18 cellular contexts compared by ENCODE assay signal in genomic region chr20:25276533-25277050, GRCh38. TPM values are rescaled to one million over a fixed set of nuclear protein-coding genes. Genes with fewer than 3 reads are reported as not detected.
A peak's percentile ranks its signal among the peaks of the same experiment; 100 is the strongest.
DNase-seq lines count a peak whose midpoint lies in the region; ATAC-seq and TF ChIP-seq lines count a peak whose summit lies in the region.
"Had no signal": no experiment of that assay in that cellular context is flagged by ENCODE, and none has a peak within 500 bp of the region (broad histone marks: within the 10 kb centered on the region; RNA-seq: fewer than 3 reads in every experiment).

No MANE protein-coding gene starts in this region.

- H3K27me3 Mint-ChIP-seq in glutamatergic neuron (ENCODE audit: unreplicated experiment): peaks cover 8% of the 10 kb centered on the region
- no peaks in the 10 kb centered on the region for H3K27me3 Mint-ChIP-seq in progenitor cell of endocrine pancreas
- H3K27me3 Mint-ChIP-seq: activated naive CD8-positive, alpha-beta T cell treated with anti-CD3 and anti-CD28 coated beads, Interleukin-2, amount 50 U/mL, for 24 hours had no signal

- H3K36me3 Mint-ChIP-seq in glutamatergic neuron (ENCODE audit: unreplicated experiment): peaks cover 4% of the 10 kb centered on the region
- H3K36me3 Mint-ChIP-seq in progenitor cell of endocrine pancreas (ENCODE audit: insufficient read depth): peaks cover 12% of the 10 kb centered on the region

- H3K27me3 ChIP-seq in tibial artery (no peaks in the 10 kb centered on the region), brain microvascular endothelial cell (replicated peaks) (no peaks in the 10 kb centered on the region)
- H3K27me3 ChIP-seq: SJSA1 had no signal

- intact Hi-C loops in tibial artery (cut with DNase I; ENCODE audit: low total_unique reads): no loop called here

- H3K4me1 Mint-ChIP-seq in glutamatergic neuron (ENCODE audit: low read depth, unreplicated experiment): peaks cover 5% of the 10 kb centered on the region
- no peaks in the 10 kb centered on the region for H3K4me1 Mint-ChIP-seq in progenitor cell of endocrine pancreas (ENCODE audit: low read depth)
- H3K4me1 Mint-ChIP-seq: activated naive CD8-positive, alpha-beta T cell treated with anti-CD3 and anti-CD28 coated beads, Interleukin-2, amount 50 U/mL, for 24 hours; endodermal cell had no signal

- DNase-seq in activated naive CD4-positive, alpha-beta T cell treated with anti-CD3 and anti-CD28 coated beads, Interleukin-2, amount 50 U/mL, for 16 hours: peak; percentile 6
- DNase-seq in activated naive CD4-positive, alpha-beta T cell treated with Interleukin-2 at 50 U/mL for 16 hours: no peak
- DNase-seq in glutamatergic neuron: peak; percentile 8
- peak; percentile 88 for DNase-seq in mesenteric fat pad (ENCODE audit: low spot score)
- DNase-seq in tibial artery: peak; percentile 15 to 61
- DNase-seq in brain microvascular endothelial cell: no peak
- DNase-seq in progenitor cell of endocrine pancreas (ENCODE audit: low spot score, unreplicated experiment): no peak
- DNase-seq: activated CD4-positive, alpha-beta T cell treated with anti-CD3 and anti-CD28 coated beads for 4 hours; activated naive CD8-positive, alpha-beta T cell treated with anti-CD3 and anti-CD28 coated beads, Interleukin-2, amount 50 U/mL, for 24 hours; caudate nucleus; DND-41; endodermal cell; KG1; NCI-H524; stimulated activated naive CD4-positive, alpha-beta T cell treated with Interleukin-2 at 50 U/mL for 16 hours had no signal

- no peak overlapping the region for H3K27ac Mint-ChIP-seq in glutamatergic neuron (ENCODE audit: unreplicated experiment)
- H3K27ac Mint-ChIP-seq in progenitor cell of endocrine pancreas: no peak overlapping the region
- H3K27ac Mint-ChIP-seq: activated naive CD8-positive, alpha-beta T cell treated with anti-CD3 and anti-CD28 coated beads, Interleukin-2, amount 50 U/mL, for 24 hours; endodermal cell; T-helper 2 cell treated with Interferon-gamma antibody and Interleukin-4, amounts not matched to agents 5 μg/mL and 100 μg/mL, for 36 hours had no signal

- no peak for ATAC-seq in HG02763 (IDR thresholded peaks at IDR 0.05; ENCODE audit: unreplicated experiment)
- ATAC-seq: activated naive CD8-positive, alpha-beta T cell treated with anti-CD3 and anti-CD28 coated beads, Interleukin-2, amount 50 U/mL, for 24 hours had no signal

- H3K9me3 Mint-ChIP-seq in glutamatergic neuron (ENCODE audit: unreplicated experiment) (peaks cover 14% of the 10 kb centered on the region), progenitor cell of endocrine pancreas (ENCODE audit: low read depth) (no peaks in the 10 kb centered on the region)
- H3K9me3 Mint-ChIP-seq: activated naive CD8-positive, alpha-beta T cell treated with anti-CD3 and anti-CD28 coated beads, Interleukin-2, amount 50 U/mL, for 24 hours; endodermal cell; T-helper 2 cell treated with Interferon-gamma antibody and Interleukin-4, amounts not matched to agents 5 μg/mL and 100 μg/mL, for 36 hours had no signal

- H3K9me3 ChIP-seq in tibial artery: no peaks in the 10 kb centered on the region
- H3K9me3 ChIP-seq: SJSA1 had no signal

- in situ Hi-C loops in brain microvascular endothelial cell (cut with HindIII; ENCODE audit: low pct_ligation_motif_present, low sequenced_read_pairs): no loop called here

- H3K36me3 ChIP-seq in tibial artery (peaks cover 91 to 100% (median 99%) of the 10 kb centered on the region in 3 donors), brain microvascular endothelial cell (replicated peaks) (peaks cover 93% of the 10 kb centered on the region)

- H3K27ac ChIP-seq in tibial artery (no peak overlapping the region), brain microvascular endothelial cell (no peak overlapping the region)
- H3K27ac ChIP-seq: SJSA1 had no signal

- TF ChIP-seq CTCF in glutamatergic neuron (IDR thresholded peaks at IDR 0.05; ENCODE audit: partially characterized antibody, unreplicated experiment): no peak
- TF ChIP-seq CTCF in tibial artery (IDR thresholded peaks at IDR 0.05): no peak
- TF ChIP-seq CTCF in brain microvascular endothelial cell (IDR thresholded peaks at IDR 0.05; ENCODE audit: low read depth, low read length, missing control alignments): no peak
- TF ChIP-seq CTCF in progenitor cell of endocrine pancreas (IDR thresholded peaks at IDR 0.05; ENCODE audit: unreplicated experiment): no peak

- H3K4me3 ChIP-seq in tibial artery (no peak overlapping the region), brain microvascular endothelial cell (ENCODE audit: low read depth, low read length) (no peak overlapping the region)
- H3K4me3 ChIP-seq: SJSA1 had no signal

- peaks cover 0 to 14% (median 4%) of the 10 kb centered on the region in 4 donors for H3K4me1 ChIP-seq in tibial artery
- H3K4me1 ChIP-seq: SJSA1 had no signal

- no peak overlapping the region for H3K4me3 Mint-ChIP-seq in glutamatergic neuron (ENCODE audit: unreplicated experiment)
- H3K4me3 Mint-ChIP-seq in progenitor cell of endocrine pancreas (ENCODE audit: low read depth): no peak overlapping the region
- H3K4me3 Mint-ChIP-seq: activated naive CD8-positive, alpha-beta T cell treated with anti-CD3 and anti-CD28 coated beads, Interleukin-2, amount 50 U/mL, for 24 hours; endodermal cell; T-helper 2 cell treated with Interferon-gamma antibody and Interleukin-4, amounts not matched to agents 5 μg/mL and 100 μg/mL, for 36 hours had no signal

RNA-seq across cellular contexts. Expression of gene PYGB, which starts 28.7 kb away (rescaled TPM):
- total RNA-seq in glutamatergic neuron (ENCODE audit: unreplicated experiment) (295 TPM), mesenteric fat pad (121 TPM), progenitor cell of endocrine pancreas (54.4 and 54.9 TPM in 2 replicates)

Comparison
In these comparisons a context has a peak if more than half of its experiments do, and no peak if none do; other contexts are left out.
1. DNase-seq: peak in activated naive CD4-positive, alpha-beta T cell treated with anti-CD3 and anti-CD28 coated beads, Interleukin-2, amount 50 U/mL, for 16 hours (single experiment), glutamatergic neuron (single experiment), mesenteric fat pad (single experiment) and tibial artery (2 of 2); none in activated naive CD4-positive, alpha-beta T cell treated with Interleukin-2 at 50 U/mL for 16 hours (single experiment), brain microvascular endothelial cell (single experiment) and progenitor cell of endocrine pancreas (single experiment).